ENCODE assay signal across 8 cellular contexts in the genomic region with DNA sequence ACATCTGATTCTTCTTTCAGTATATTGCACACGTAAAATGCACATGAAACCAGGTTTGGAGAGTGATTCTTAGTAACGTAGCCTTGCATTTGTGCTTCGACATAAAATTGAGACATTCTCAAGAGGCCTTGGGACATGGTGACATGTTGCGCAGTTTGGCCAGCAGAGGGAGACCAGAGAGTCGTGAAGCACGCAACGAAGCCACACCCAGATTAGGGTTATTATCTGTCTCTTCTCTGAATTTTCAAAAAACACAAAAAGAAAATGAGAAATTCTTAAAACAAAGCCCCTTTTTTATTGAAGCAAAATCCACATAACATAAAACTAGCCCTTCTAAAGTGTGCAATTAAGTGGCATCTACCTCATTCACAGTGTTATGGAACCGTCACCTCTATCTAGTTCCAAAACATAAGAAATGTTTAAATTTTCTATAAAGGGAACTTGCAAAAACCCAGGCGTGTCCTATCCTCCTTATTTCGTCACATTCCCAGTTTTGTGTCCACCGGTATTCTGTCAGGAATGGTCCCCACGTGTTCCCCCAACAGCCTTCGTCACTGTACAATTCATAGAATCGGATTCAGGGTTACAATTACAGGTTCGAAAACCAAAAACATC.
DNase-seq lines count a peak whose midpoint lies in the region; ATAC-seq, FAIRE-seq and TF ChIP-seq lines count a peak whose summit lies in the region.

No MANE protein-coding gene starts in this region.

- H3K27me3 ChIP-seq in adrenal gland = no peaks in the 10 kb centered on the region

- peak; percentile 54 to 93 (median 86) for TF ChIP-seq CTCF in adrenal gland (IDR thresholded peaks at IDR 0.05)

- H3K27me3 Mint-ChIP-seq in T-cell = no peaks in the 10 kb centered on the region

- peak overlapping the region; percentile 98 for H3K27ac Mint-ChIP-seq in T-cell

- ATAC-seq in T-cell (replicated peaks in 1 of 4) = peak; percentile 75 to 79 (median 78)
- ATAC-seq in left cardiac atrium = peak; percentile 50 to 65

- H3K4me1 ChIP-seq in adrenal gland (replicated peaks in 1 of 2) = peaks cover 24 to 51% of the 10 kb centered on the region in 2 donors

- WGBS in adrenal gland, 4 donors = 35 to 40% (median 39%) methylated on average over 15 of the region's 15 CpGs

- peaks cover 54 to 57% (median 55%) of the 10 kb centered on the region in 3 donors for H3K4me1 Mint-ChIP-seq in T-cell

- H3K27ac ChIP-seq in adrenal gland = peak overlapping the region; percentile 79 to 89 (median 84)

- no peaks in the 10 kb centered on the region for H3K9me3 ChIP-seq in adrenal gland (replicated peaks in 1 of 3)

- FAIRE-seq in urothelium cell line (lab: Jason Lieb, UNC) = no peak

- DNase-seq in NCI-H2081 (lab: John Stamatoyannopoulos, UW) (peak; percentile 59 to 60), NCI-H2081 treated with DMSO at 0.1 percent for 48 hours (lab: John Stamatoyannopoulos, UW) (no peak), Kasumi-1 (lab: John Stamatoyannopoulos, UW) (peak; percentile 58 to 69), T-cell (peak; percentile 33 to 81 (median 73)), adrenal gland (peak; percentile 70 to 95 (median 89)), left cardiac atrium (peak; percentile 85), putamen (ENCODE audit: low spot score) (peak; percentile 81), urothelium cell line (ENCODE audit: low spot score) (peak; percentile 72)

- H3K4me3 ChIP-seq in adrenal gland = peak overlapping the region in 1 of 4 donors; percentile 12

- CTCF ChIA-PET in T-cell (lab: Charles Lee) = interaction anchor here (0.8 to 2.6 kb wide), 8 partner anchors 17 to 161 kb away, joined by 3 to 25 read pairs (median 9); a partner anchor contains a TSS

- intact Hi-C loops in adrenal gland (cut with DNase I) (no loop called here), left cardiac atrium (cut with DNase I) (loop anchor here in 1 of 2 donors (2.0 kb wide), 1 partner anchor 108 kb away; a partner anchor contains a TSS)

- H3K9me3 Mint-ChIP-seq in T-cell = peaks cover 0 to 4% (median 4%) of the 10 kb centered on the region in 3 donors

- no peaks in the 10 kb centered on the region for H3K36me3 ChIP-seq in adrenal gland (replicated peaks in 1 of 2)

- POLR2A ChIA-PET in T-cell (lab: Charles Lee) = interaction anchor here in 1 of 2 donors (0.5 to 0.9 kb wide), 2 partner anchors 59 to 108 kb away, joined by 3 to 4 read pairs; no protein-coding TSS in a partner anchor

- H3K4me3 Mint-ChIP-seq in T-cell = peak overlapping the region; percentile 60 to 71 (median 69)

- TF ChIP-seq POLR2A in adrenal gland (IDR thresholded peaks at IDR 0.05) = no peak

- H3K36me3 Mint-ChIP-seq in T-cell = no peaks in the 10 kb centered on the region
